9 cellular contexts compared by ENCODE assay signal in the genomic region with DNA sequence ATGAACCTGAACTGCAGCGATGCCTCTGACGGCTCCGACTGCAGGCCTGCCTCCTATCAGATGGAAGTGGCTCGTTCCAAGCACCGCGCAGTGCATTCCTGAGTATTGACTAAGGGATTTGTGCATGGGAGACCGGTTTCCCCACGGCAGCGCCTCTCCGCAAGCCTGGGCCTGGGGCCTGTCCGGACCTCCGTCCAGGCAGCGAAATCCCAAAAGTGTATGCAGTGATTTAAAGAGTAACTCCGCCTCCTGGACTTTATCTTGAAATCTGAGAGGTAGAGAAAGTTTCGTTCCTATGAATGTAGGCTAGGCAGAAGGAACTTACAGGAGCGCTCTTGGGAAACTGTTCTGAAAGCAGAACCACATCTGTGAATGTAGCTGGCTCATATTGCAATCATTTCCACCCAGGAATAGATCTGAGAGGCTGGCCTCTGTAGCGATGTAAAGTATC.
DNase-seq lines count a peak whose midpoint lies in the region; ATAC-seq and TF ChIP-seq lines count a peak whose summit lies in the region.
"Had no signal": no experiment of that assay in that cellular context is flagged by ENCODE, and none has a peak within 500 bp of the region (broad histone marks: within the 10 kb centered on the region; RNA-seq: fewer than 3 reads in every experiment).

No MANE protein-coding gene starts in this region.

- TF ChIP-seq CTCF in brain (conservative IDR thresholded peaks at IDR 0.05): no peak

- peaks cover 0 to 2% (median 0%) of the 10 kb centered on the region in 5 experiments for H3K9me3 Mint-ChIP-seq in brain

- peak overlapping the region; percentile 74 for H3K4me2 ChIP-seq in skeletal muscle satellite cell (ENCODE audit: low read length)

- ATAC-seq in HG03565 (IDR thresholded peaks at IDR 0.05; ENCODE audit: unreplicated experiment): no peak
- ATAC-seq: K562 had no signal

- peaks cover 46% of the 10 kb centered on the region for H3K4me1 Mint-ChIP-seq in brain

- H3K9ac ChIP-seq in skeletal muscle satellite cell (ENCODE audit: low read depth, low read length): peak overlapping the region; percentile 77

- H3K9me3 ChIP-seq in skeletal muscle satellite cell (replicated peaks; ENCODE audit: low read length): no peaks in the 10 kb centered on the region

- H3K36me3 ChIP-seq in skeletal muscle satellite cell (ENCODE audit: insufficient read depth, low read length): no peaks in the 10 kb centered on the region

- H3K27me3 Mint-ChIP-seq in brain: no peaks in the 10 kb centered on the region

- H3K27me3 ChIP-seq in skeletal muscle satellite cell (ENCODE audit: control insufficient read depth, insufficient read depth, low read length): no peaks in the 10 kb centered on the region

- H3K4me3 ChIP-seq in skeletal muscle satellite cell (ENCODE audit: low read length): peak overlapping the region; percentile 45
- H3K4me3 ChIP-seq: K562 had no signal

- peak overlapping the region in 4 of 5 experiments; percentile 11 to 67 (median 33) for H3K4me3 Mint-ChIP-seq in brain

- no peaks in the 10 kb centered on the region for H3K36me3 Mint-ChIP-seq in brain

- H3K4me1 ChIP-seq in skeletal muscle satellite cell (ENCODE audit: control insufficient read depth, insufficient read depth, low read length): peaks cover 13% of the 10 kb centered on the region

- DNase-seq in H4 (ENCODE audit: low spot score) (peak; percentile 46), iris pigment epithelial cell (ENCODE audit: low read depth) (peak; percentile 98), NCI-H1930 (lab: John Stamatoyannopoulos, UW) (no peak), NCI-H774 (lab: John Stamatoyannopoulos, UW) (no peak), NCI-H2107 (lab: John Stamatoyannopoulos, UW) (no peak)

- peak overlapping the region in 4 of 5 experiments; percentile 38 to 87 (median 86) for H3K27ac Mint-ChIP-seq in brain

Comparison
In these comparisons a context has a peak if more than half of its experiments do, and no peak if none do; other contexts are left out.
1. DNase-seq: peak in H4 (single experiment) and iris pigment epithelial cell (single experiment); none in NCI-H1930 (0 of 2), NCI-H774 (single experiment) and NCI-H2107 (single experiment).